In genomic region chr9:136109351-136110081, GRCh38 we compare ENCODE assay signal across 1 cellular context.
A peak's percentile ranks its signal among the peaks of the same experiment; 100 is the strongest.
TF ChIP-seq lines count a peak whose summit lies in the region.

No MANE protein-coding gene starts in this region.

TF ChIP-seq in Ishikawa, 13 proteins besides CTCF, POLR2A, EP300 and RAD21 (continued from another document):
- TF ChIP-seq, protein P1, sequence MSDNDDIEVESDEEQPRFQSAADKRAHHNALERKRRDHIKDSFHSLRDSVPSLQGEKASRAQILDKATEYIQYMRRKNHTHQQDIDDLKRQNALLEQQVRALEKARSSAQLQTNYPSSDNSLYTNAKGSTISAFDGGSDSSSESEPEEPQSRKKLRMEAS (IDR thresholded peaks at IDR 0.05): peak; percentile 88
- peak; percentile 75 for TF ChIP-seq YY1 (IDR thresholded peaks at IDR 0.05; ENCODE audit: low read depth)
- TF ChIP-seq ZBTB7A (IDR thresholded peaks at IDR 0.05; ENCODE audit: low read depth): peak; percentile 77
- peak; percentile 99 for TF ChIP-seq NFIC (IDR thresholded peaks at IDR 0.05)
- TF ChIP-seq TEAD4 (IDR thresholded peaks at IDR 0.05): peak; percentile 90
- TF ChIP-seq, protein P2, sequence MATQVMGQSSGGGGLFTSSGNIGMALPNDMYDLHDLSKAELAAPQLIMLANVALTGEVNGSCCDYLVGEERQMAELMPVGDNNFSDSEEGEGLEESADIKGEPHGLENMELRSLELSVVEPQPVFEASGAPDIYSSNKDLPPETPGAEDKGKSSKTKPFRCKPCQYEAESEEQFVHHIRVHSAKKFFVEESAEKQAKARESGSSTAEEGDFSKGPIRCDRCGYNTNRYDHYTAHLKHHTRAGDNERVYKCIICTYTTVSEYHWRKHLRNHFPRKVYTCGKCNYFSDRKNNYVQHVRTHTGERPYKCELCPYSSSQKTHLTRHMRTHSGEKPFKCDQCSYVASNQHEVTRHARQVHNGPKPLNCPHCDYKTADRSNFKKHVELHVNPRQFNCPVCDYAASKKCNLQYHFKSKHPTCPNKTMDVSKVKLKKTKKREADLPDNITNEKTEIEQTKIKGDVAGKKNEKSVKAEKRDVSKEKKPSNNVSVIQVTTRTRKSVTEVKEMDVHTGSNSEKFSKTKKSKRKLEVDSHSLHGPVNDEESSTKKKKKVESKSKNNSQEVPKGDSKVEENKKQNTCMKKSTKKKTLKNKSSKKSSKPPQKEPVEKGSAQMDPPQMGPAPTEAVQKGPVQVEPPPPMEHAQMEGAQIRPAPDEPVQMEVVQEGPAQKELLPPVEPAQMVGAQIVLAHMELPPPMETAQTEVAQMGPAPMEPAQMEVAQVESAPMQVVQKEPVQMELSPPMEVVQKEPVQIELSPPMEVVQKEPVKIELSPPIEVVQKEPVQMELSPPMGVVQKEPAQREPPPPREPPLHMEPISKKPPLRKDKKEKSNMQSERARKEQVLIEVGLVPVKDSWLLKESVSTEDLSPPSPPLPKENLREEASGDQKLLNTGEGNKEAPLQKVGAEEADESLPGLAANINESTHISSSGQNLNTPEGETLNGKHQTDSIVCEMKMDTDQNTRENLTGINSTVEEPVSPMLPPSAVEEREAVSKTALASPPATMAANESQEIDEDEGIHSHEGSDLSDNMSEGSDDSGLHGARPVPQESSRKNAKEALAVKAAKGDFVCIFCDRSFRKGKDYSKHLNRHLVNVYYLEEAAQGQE (IDR thresholded peaks at IDR 0.05; ENCODE audit: low read depth): no peak
- TF ChIP-seq CEBPB (IDR thresholded peaks at IDR 0.05): peak; percentile 36; the same call in 1 of the 2 replicates
- TF ChIP-seq TAF1 (IDR thresholded peaks at IDR 0.05; ENCODE audit: low read depth): peak; percentile 37; the same call in 1 of the 2 replicates
- TF ChIP-seq EGR1 (IDR thresholded peaks at IDR 0.05): peak; percentile 56; the same call in 1 of the 2 replicates
TF ChIP-seq in Ishikawa: peak in this region for 11.
